In the genomic region with DNA sequence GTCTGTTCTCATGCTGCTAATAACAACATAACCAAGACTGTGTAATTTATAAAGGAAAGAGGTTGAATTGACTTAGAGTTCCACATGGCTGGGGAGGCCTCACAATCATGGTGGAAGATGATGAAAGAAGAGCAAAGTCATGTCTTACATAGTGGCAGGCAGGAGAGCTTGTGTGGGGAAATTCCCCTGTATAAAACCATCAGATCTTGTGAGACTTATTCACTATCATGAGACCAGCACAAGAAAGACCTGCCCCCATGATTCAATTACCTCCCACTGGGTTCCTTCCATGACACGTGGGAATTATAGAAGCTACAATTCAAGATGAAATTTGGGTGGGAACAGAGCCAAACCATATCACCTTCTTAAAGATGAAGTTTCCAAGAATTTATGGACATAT, we compare ENCODE assay signal across 19 cellular contexts. TPM values are rescaled to one million over a fixed set of nuclear protein-coding genes. Genes with fewer than 3 reads are reported as not detected.
"Had no signal": no experiment of that assay in that cellular context is flagged by ENCODE, and none has a peak within 500 bp of the region (broad histone marks: within the 10 kb centered on the region; RNA-seq: fewer than 3 reads in every experiment).

No MANE protein-coding gene starts in this region.

- DNase-seq: activated CD4-positive, alpha-beta T cell treated with anti-CD3 and anti-CD28 coated beads, Interleukin-2, amount 10 ng/mL, durations not matched to agents 24 days and 14 days; activated gamma-delta T cell treated with Interleukin-2 at 50 U/mL for 16 hours; activated T-cell treated with anti-CD3 and anti-CD28 coated beads, Interleukin-2, amount 50 U/mL, for 1 hour; amniotic stem cell; hippocampal formation; left lung; mucosa of descending colon; naive thymus-derived CD4-positive, alpha-beta T cell; pancreas; stimulated activated CD4-positive, alpha-beta T cell treated with anti-CD3 and anti-CD28 coated beads, Interleukin-12 subunit alpha, Interleukin-12 subunit beta, amount 100 ng/mL, for 4 hours; substantia nigra; T-helper 17 cell; transverse colon had no signal

- H3K4me3 Mint-ChIP-seq: activated CD4-positive, alpha-beta T cell treated with anti-CD3 and anti-CD28 coated beads, Interleukin-2, amount 10 ng/mL, durations not matched to agents 24 days and 14 days; naive thymus-derived CD4-positive, alpha-beta T cell; stimulated activated memory B cell treated with anti-CD40 and anti-IgM and Interleukin-4, amounts not matched to agents 10 μg/mL and 1 μg/mL and 100 μg/mL, for 72 hours; T-helper 17 cell had no signal

- H3K27me3 ChIP-seq: left lung, pancreas, transverse colon, vagina had no signal

- H3K4me1 Mint-ChIP-seq: naive thymus-derived CD4-positive, alpha-beta T cell; stimulated activated memory B cell treated with anti-CD40 and anti-IgM and Interleukin-4, amounts not matched to agents 10 μg/mL and 1 μg/mL and 100 μg/mL, for 72 hours; T-helper 17 cell had no signal

- ATAC-seq: esophagus mucosa; left lung; mucosa of descending colon; naive thymus-derived CD4-positive, alpha-beta T cell; pancreas; sciatic nerve; stimulated activated memory B cell treated with anti-CD40 and anti-IgM and Interleukin-4, amounts not matched to agents 10 μg/mL and 1 μg/mL and 100 μg/mL, for 72 hours; T-helper 17 cell had no signal

- H3K4me1 ChIP-seq: left lung, pancreas, transverse colon, vagina had no signal

- H3K27ac Mint-ChIP-seq: activated CD4-positive, alpha-beta T cell treated with anti-CD3 and anti-CD28 coated beads, Interleukin-2, amount 10 ng/mL, durations not matched to agents 24 days and 14 days; naive thymus-derived CD4-positive, alpha-beta T cell; stimulated activated memory B cell treated with anti-CD40 and anti-IgM and Interleukin-4, amounts not matched to agents 10 μg/mL and 1 μg/mL and 100 μg/mL, for 72 hours; T-helper 17 cell had no signal

- H3K4me3 ChIP-seq: left lung, mucosa of descending colon, pancreas, transverse colon, vagina had no signal

- H3K27ac ChIP-seq: left lung, pancreas, transverse colon, vagina had no signal

- H3K9me3 ChIP-seq: mucosa of descending colon, pancreas, vagina had no signal

- H3K36me3 ChIP-seq: left lung, pancreas, transverse colon, vagina had no signal

RNA-seq across cellular contexts. Expression of gene IL36RN, which starts 2.5 kb away (rescaled TPM):
- total RNA-seq: activated CD4-positive, alpha-beta T cell treated with anti-CD3 and anti-CD28 coated beads, Interleukin-2, amount 10 ng/mL, durations not matched to agents 24 days and 14 days; cardiac septum; glomerular endothelial cell; left lung; mucosa of descending colon; pancreas; sciatic nerve; T-helper 17 cell; transverse colon had no signal

RNA-seq across cellular contexts. Expression of gene IL36B, which starts 3.8 kb away (rescaled TPM):
- total RNA-seq: activated CD4-positive, alpha-beta T cell treated with anti-CD3 and anti-CD28 coated beads, Interleukin-2, amount 10 ng/mL, durations not matched to agents 24 days and 14 days; cardiac septum; glomerular endothelial cell; left lung; mucosa of descending colon; naive thymus-derived CD4-positive, alpha-beta T cell; pancreas; sciatic nerve; T-helper 17 cell; transverse colon; vagina had no signal

RNA-seq across cellular contexts. Expression of gene IL1F10, which starts 11.3 kb away (rescaled TPM):
- total RNA-seq: activated CD4-positive, alpha-beta T cell treated with anti-CD3 and anti-CD28 coated beads, Interleukin-2, amount 10 ng/mL, durations not matched to agents 24 days and 14 days; cardiac septum; esophagus mucosa; glomerular endothelial cell; left lung; mucosa of descending colon; naive thymus-derived CD4-positive, alpha-beta T cell; pancreas; sciatic nerve; T-helper 17 cell; transverse colon; vagina had no signal

RNA-seq across cellular contexts. Expression of gene IL36A, which starts 51.2 kb away (rescaled TPM):
- total RNA-seq: cardiac septum, glomerular endothelial cell, left lung, mucosa of descending colon, pancreas, sciatic nerve, T-helper 17 cell, transverse colon had no signal
